ENCODE assay signal across 36 cellular contexts in genomic region chr20:54922096-54922495, GRCh38.
"Had no signal": no experiment of that assay in that cellular context is flagged by ENCODE, and none has a peak within 500 bp of the region (broad histone marks: within the 10 kb centered on the region; RNA-seq: fewer than 3 reads in every experiment).

No MANE protein-coding gene starts in this region.

- H3K4me3 ChIP-seq: MG63 had no signal

- H3K9me3 ChIP-seq: MG63 had no signal

- H3K36me3 ChIP-seq: MG63 had no signal

- H3K27me3 ChIP-seq: MG63 had no signal

- DNase-seq: Kasumi-1, MG63, MM.1S, MV-4-11, NCI-H1048, NCI-H1092, NCI-H1092 treated with DMSO at 0.1 percent for 48 hours, NCI-H1105, NCI-H1105 treated with DMSO at 0.1 percent for 48 hours, NCI-H1417, NCI-H1417 treated with DMSO at 0.1 percent for 48 hours, NCI-H1436, NCI-H1436 treated with DMSO at 0.1 percent for 48 hours, NCI-H146, NCI-H1694, NCI-H1694 treated with DMSO at 0.1 percent for 48 hours, NCI-H187, NCI-H187 treated with DMSO at 0.1 percent for 48 hours, NCI-H1930, NCI-H2029, NCI-H2029 treated with DMSO at 0.1 percent for 48 hours, NCI-H2081, NCI-H2081 treated with DMSO at 0.1 percent for 48 hours, NCI-H2107, NCI-H2171, NCI-H2171 treated with DMSO at 0.1 percent for 48 hours, NCI-H2227 treated with DMSO at 0.1 percent for 48 hours, NCI-H226, NCI-H345, NCI-H446, NCI-H446 treated with DMSO at 0.1 percent for 48 hours, NCI-H510A, NCI-H510A treated with DMSO at 0.1 percent for 48 hours, NCI-H524, NCI-H524 treated with DMSO at 0.1 percent for 48 hours, NCI-H526 had no signal
